Comparison of ENCODE assay signal across 13 cellular contexts in the genomic region with DNA sequence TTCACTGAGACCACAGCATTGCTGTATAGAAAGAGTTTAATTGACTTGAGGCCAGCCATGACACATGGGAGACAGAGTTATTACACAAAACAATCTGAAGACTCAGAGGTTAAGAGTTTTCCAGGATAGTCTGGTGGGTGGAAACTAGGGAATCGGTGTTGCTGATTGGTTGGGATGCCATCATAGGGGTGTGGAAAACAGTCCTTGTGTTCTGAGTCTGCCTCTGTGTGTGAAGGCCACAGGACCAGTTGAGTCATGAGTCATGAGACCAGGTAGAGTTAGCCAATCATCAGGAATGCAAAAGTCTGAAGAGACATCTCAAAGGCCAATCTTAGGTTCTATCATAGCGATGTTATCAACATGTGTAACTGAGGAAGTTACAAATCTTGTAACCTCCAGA. TPM values are rescaled to one million over a fixed set of nuclear protein-coding genes. Genes with fewer than 3 reads are reported as not detected.
A peak's percentile ranks its signal among the peaks of the same experiment; 100 is the strongest.
DNase-seq lines count a peak whose midpoint lies in the region; ATAC-seq and TF ChIP-seq lines count a peak whose summit lies in the region.
"Had no signal": no experiment of that assay in that cellular context is flagged by ENCODE, and none has a peak within 500 bp of the region (broad histone marks: within the 10 kb centered on the region; RNA-seq: fewer than 3 reads in every experiment).

No MANE protein-coding gene starts in this region.

- no peaks in the 10 kb centered on the region for H3K36me3 ChIP-seq in smooth muscle cell (ENCODE audit: low read depth)
- H3K36me3 ChIP-seq: BLaER1 had no signal

- H3K9ac ChIP-seq in smooth muscle cell (ENCODE audit: low read depth): no peak overlapping the region
- H3K9ac ChIP-seq: BLaER1 had no signal

- peak overlapping the region; percentile 9 for H2AFZ ChIP-seq in smooth muscle cell (ENCODE audit: low read depth)

- H3K27me3 ChIP-seq in smooth muscle cell (ENCODE audit: low read depth): no peaks in the 10 kb centered on the region
- H3K27me3 ChIP-seq: BLaER1 had no signal

- H3F3A ChIP-seq in smooth muscle cell (ENCODE audit: low read depth): no peaks in the 10 kb centered on the region

- no peaks in the 10 kb centered on the region for H3K79me2 ChIP-seq in smooth muscle cell (ENCODE audit: low read depth)

- H3K4me3 ChIP-seq in smooth muscle cell: no peak overlapping the region
- H3K4me3 ChIP-seq: BLaER1 had no signal

- H4K20me1 ChIP-seq in smooth muscle cell (ENCODE audit: low read depth): no peaks in the 10 kb centered on the region
- H4K20me1 ChIP-seq: BLaER1 had no signal

- no peaks in the 10 kb centered on the region for H3K9me3 ChIP-seq in smooth muscle cell (replicated peaks; ENCODE audit: low read depth)
- H3K9me3 ChIP-seq: BLaER1 had no signal

- 88% methylated on average over 2 of the region's 2 CpGs for WGBS in smooth muscle cell (ENCODE audit: low lambda C conversion rate)

- H3K27ac ChIP-seq in smooth muscle cell (ENCODE audit: low read depth): peak overlapping the region; percentile 52
- H3K27ac ChIP-seq: BLaER1 had no signal

- no peak for TF ChIP-seq CTCF in smooth muscle cell (IDR thresholded peaks at IDR 0.05; ENCODE audit: borderline replicate concordance, insufficient read depth, poor library complexity, severe bottlenecking)

- in situ Hi-C loops in SK-MEL-5 (cut with HindIII; ENCODE audit: low pct_unique_long_range_greater_than_20kb, low sequenced_read_pairs): no loop called here

- H3K4me1 ChIP-seq in smooth muscle cell (ENCODE audit: low read depth): peaks cover 6% of the 10 kb centered on the region
- H3K4me1 ChIP-seq: BLaER1 had no signal

- DNase-seq in HCEC 1CT (peak; percentile 43), SK-MEL-5 (ENCODE audit: low read depth, low spot score) (peak; percentile 30), fibroblast of peridontal ligament (ENCODE audit: extremely low read depth) (peak; percentile 74), smooth muscle cell (lab: John Stamatoyannopoulos, UW; ENCODE audit: unreplicated experiment) (no peak), LoVo (ENCODE audit: low spot score) (no peak), NCI-H1417 treated with DMSO at 0.1 percent for 48 hours (lab: John Stamatoyannopoulos, UW) (no peak)
- DNase-seq: activated B cell treated with CpG ODN at 0.5 μM for 24 hours; activated CD8-positive, alpha-beta T cell treated with anti-CD3 and anti-CD28 coated beads, Interleukin-2, amount 10 ng/mL, durations not matched to agents 7 days and 5 days; activated T-cell treated with anti-CD3 and anti-CD28 coated beads, Interleukin-2, amount 50 U/mL, for 72 hours; NCI-H524 treated with DMSO at 0.1 percent for 48 hours; T-helper 2 cell had no signal

- H3K4me2 ChIP-seq in smooth muscle cell: no peak overlapping the region
- H3K4me2 ChIP-seq: BLaER1 had no signal

- ATAC-seq in HG02938 (IDR thresholded peaks at IDR 0.05; ENCODE audit: unreplicated experiment): no peak
- ATAC-seq: activated CD8-positive, alpha-beta T cell treated with anti-CD3 and anti-CD28 coated beads, Interleukin-2, amount 10 ng/mL, durations not matched to agents 7 days and 5 days; activated T-cell treated with anti-CD3 and anti-CD28 coated beads, Interleukin-2, amount 50 U/mL, for 72 hours had no signal

RNA-seq across cellular contexts. Expression of gene NEK7, which starts 49.8 kb away (rescaled TPM):
- total RNA-seq in SK-MEL-5 (2014; rRNA removed; shearing (Covaris generic)): 49.2 and 51.1 TPM in 2 replicates
- polyA plus RNA-seq in SK-MEL-5 (2015; cell fraction: cytosol; rRNA removed): 25.3 and 28.8 TPM in 2 replicates
- 22.5 and 40.8 TPM in 2 replicates for polyA plus RNA-seq in SK-MEL-5 (2015; cell fraction: nucleus; rRNA removed)
- total RNA-seq in smooth muscle cell: 141 and 148 TPM in 2 replicates
- polyA plus RNA-seq in smooth muscle cell: 26.1 and 33.7 TPM in 2 replicates

Comparison
In these comparisons a context has a peak if more than half of its experiments do, and no peak if none do; other contexts are left out.
1. DNase-seq: peak in HCEC 1CT (single experiment), SK-MEL-5 (single experiment) and fibroblast of peridontal ligament (single experiment); none in smooth muscle cell (single experiment), LoVo (single experiment) and NCI-H1417 treated with DMSO at 0.1 percent for 48 hours (single experiment).